ENCODE assay signal across 25 cellular contexts in the genomic region with DNA sequence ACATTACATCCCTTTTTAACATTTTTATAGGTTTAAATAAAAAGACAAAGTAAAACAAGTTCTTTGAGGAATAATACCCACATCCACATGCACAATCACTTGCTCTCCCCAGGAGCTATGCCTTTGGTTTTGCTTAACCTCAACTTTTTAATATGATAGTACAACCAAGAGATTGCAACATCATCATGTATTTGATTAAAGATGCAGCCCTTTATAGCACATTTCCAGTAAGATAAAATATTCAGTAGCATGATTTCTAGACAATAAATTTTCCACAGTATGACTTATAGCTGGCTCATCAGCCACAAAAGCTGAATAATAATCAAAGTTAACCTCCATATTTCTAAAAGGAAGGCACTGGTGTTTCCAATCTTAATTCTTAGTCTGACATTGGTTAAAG.
A peak's percentile ranks its signal among the peaks of the same experiment; 100 is the strongest.
DNase-seq lines count a peak whose midpoint lies in the region; ATAC-seq, FAIRE-seq and TF ChIP-seq lines count a peak whose summit lies in the region.
"Had no signal": no experiment of that assay in that cellular context is flagged by ENCODE, and none has a peak within 500 bp of the region (broad histone marks: within the 10 kb centered on the region; RNA-seq: fewer than 3 reads in every experiment).

No MANE protein-coding gene starts in this region.

- ATAC-seq in GM18502 (IDR thresholded peaks at IDR 0.05; ENCODE audit: poor library complexity, unreplicated experiment) (no peak), natural killer cell (no peak)
- ATAC-seq: A549, Panc1 had no signal

- H3K9me3 Mint-ChIP-seq in natural killer cell = peaks cover 8 to 18% of the 10 kb centered on the region in 2 donors

- H3K27ac Mint-ChIP-seq in natural killer cell = no peak overlapping the region
- H3K27ac Mint-ChIP-seq: CD4-positive, alpha-beta memory T cell had no signal

- TF ChIP-seq CTCF in bronchial epithelial cell (IDR thresholded peaks at IDR 0.05; ENCODE audit: insufficient read depth, low read length, severe bottlenecking) (no peak), natural killer cell (IDR thresholded peaks at IDR 0.05) (no peak)

- H3K4me1 Mint-ChIP-seq in natural killer cell = no peaks in the 10 kb centered on the region
- H3K4me1 Mint-ChIP-seq: CD4-positive, alpha-beta memory T cell had no signal

- H3K27me3 ChIP-seq in bronchial epithelial cell (ENCODE audit: control insufficient read depth, insufficient read depth, low read length) = no peaks in the 10 kb centered on the region
- H3K27me3 ChIP-seq: BLaER1 had no signal

- H3K36me3 Mint-ChIP-seq in natural killer cell = no peaks in the 10 kb centered on the region
- H3K36me3 Mint-ChIP-seq: CD4-positive, alpha-beta memory T cell had no signal

- no peak for FAIRE-seq in bronchial epithelial cell (lab: Jason Lieb, UNC)
- FAIRE-seq: A549, GM12892, GM18507, H1 had no signal

- H3K36me3 ChIP-seq in bronchial epithelial cell (ENCODE audit: control insufficient read depth, insufficient read depth, low read length) = no peaks in the 10 kb centered on the region
- H3K36me3 ChIP-seq: BLaER1 had no signal

- no peak overlapping the region for H3K4me3 Mint-ChIP-seq in natural killer cell
- H3K4me3 Mint-ChIP-seq: CD4-positive, alpha-beta memory T cell had no signal

- intact Hi-C loops in natural killer cell (cut with micrococcal nuclease) = no loop called here

- DNase-seq in GM03348 (ENCODE audit: low spot score) (peak; percentile 24), M059J (ENCODE audit: low read depth) (peak; percentile 72), bronchial epithelial cell (ENCODE audit: low read depth) (peak; percentile 14), iris pigment epithelial cell (ENCODE audit: low read depth) (peak; percentile 47), HT-29 (ENCODE audit: low spot score) (no peak), globus pallidus (ENCODE audit: low spot score) (no peak), natural killer cell (no peak)
- DNase-seq: Caco-2; CD4-positive, alpha-beta memory T cell; DMS 273 treated with DMSO at 0.1 percent for 48 hours; DMS79 treated with DMSO at 0.1 percent for 48 hours; KBM-7; NCI-H1105; NCI-H146; NCI-H2029; NCI-H2227 treated with DMSO at 0.1 percent for 48 hours; NCI-H510A treated with DMSO at 0.1 percent for 48 hours; NCI-H748 treated with DMSO at 0.1 percent for 48 hours had no signal

- no peaks in the 10 kb centered on the region for H3K27me3 Mint-ChIP-seq in natural killer cell (ENCODE audit: low read depth in 2 of 2)
- H3K27me3 Mint-ChIP-seq: CD4-positive, alpha-beta memory T cell had no signal

- no peak overlapping the region for H3K4me3 ChIP-seq in bronchial epithelial cell (ENCODE audit: low read depth, low read length)
- H3K4me3 ChIP-seq: A549, BLaER1 had no signal

Comparison
In these comparisons a context has a peak if more than half of its experiments do, and no peak if none do; other contexts are left out.
1. DNase-seq: peak in GM03348 (single experiment), M059J (single experiment), bronchial epithelial cell (single experiment) and iris pigment epithelial cell (single experiment); none in HT-29 (single experiment), globus pallidus (single experiment) and natural killer cell (single experiment).